ENCODE assay signal across 28 cellular contexts in genomic region chr2:110126086-110126773, GRCh38. TPM values are rescaled to one million over a fixed set of nuclear protein-coding genes. Genes with fewer than 3 reads are reported as not detected.
DNase-seq lines count a peak whose midpoint lies in the region; ATAC-seq and TF ChIP-seq lines count a peak whose summit lies in the region.
"Had no signal": no experiment of that assay in that cellular context is flagged by ENCODE, and none has a peak within 500 bp of the region (broad histone marks: within the 10 kb centered on the region; RNA-seq: fewer than 3 reads in every experiment).

No MANE protein-coding gene starts in this region.

- TF ChIP-seq RAD21 in Ishikawa (IDR thresholded peaks at IDR 0.05; ENCODE audit: low read depth) = no peak

- TF ChIP-seq CTCF in RWPE2 (IDR thresholded peaks at IDR 0.05; ENCODE audit: poor library complexity, severe bottlenecking) (no peak), fibroblast of the aortic adventitia (IDR thresholded peaks at IDR 0.05; ENCODE audit: insufficient read depth, low read length) (no peak)

- peaks cover 13% of the 10 kb centered on the region for H3K4me1 ChIP-seq in RWPE2 (ENCODE audit: insufficient read depth, poor library complexity, severe bottlenecking)
- H3K4me1 ChIP-seq: prostate gland, SJCRH30 had no signal

- no peaks in the 10 kb centered on the region for H3K27me3 ChIP-seq in RWPE2 (ENCODE audit: insufficient read depth, poor library complexity, severe bottlenecking)
- H3K27me3 ChIP-seq: hepatocyte, SJCRH30, suprapubic skin had no signal

- intact Hi-C loops in sciatic nerve (cut with DNase I) = no loop called here

- 0 out of 3 replicates have a peak, but pooled peaks have one; percentile 17 for ATAC-seq in RWPE2 (ENCODE audit: low read depth)
- no peak for ATAC-seq in sciatic nerve
- ATAC-seq: activated naive CD8-positive, alpha-beta T cell treated with anti-CD3 and anti-CD28 coated beads, Interleukin-2, amount 50 U/mL, for 24 hours; activated T-helper 17 cell treated with anti-CD3 and anti-CD28 coated beads, Interleukin-2, amount 50 U/mL, for 72 hours; GM12878; natural killer cell treated with Interleukin-12 subunit alpha and Interleukin-12 subunit beta and Interleukin-15 and Interleukin-18, amount 100 ng/mL, for 72 hours had no signal

- peak; percentile 76 for DNase-seq in DMS79 (lab: John Stamatoyannopoulos, UW)
- DNase-seq in RWPE2 (ENCODE audit: low spot score) = no peak
- DNase-seq in fibroblast of the aortic adventitia (ENCODE audit: low read depth) = peak; percentile 40
- DNase-seq in activated gamma-delta T cell treated with Interleukin-2 at 50 U/mL for 16 hours = no peak
- no peak for DNase-seq in sciatic nerve (ENCODE audit: low spot score)
- no peak for DNase-seq in activated CD8-positive, alpha-beta memory T cell treated with anti-CD3 and anti-CD28 coated beads, Interleukin-2, amount 50 U/mL, for 4 hours
- no peak for DNase-seq in NCI-H2227 treated with DMSO at 0.1 percent for 48 hours (lab: John Stamatoyannopoulos, UW)
- DNase-seq: activated CD4-positive, CD25-positive, alpha-beta regulatory T cell; activated naive CD8-positive, alpha-beta T cell treated with anti-CD3 and anti-CD28 coated beads, Interleukin-2, amount 50 U/mL, for 24 hours; AML-193; Caco-2; central memory CD4-positive, alpha-beta T cell; effector CD4-positive, alpha-beta T cell; GDM1; islet precursor cell; KBM-7; NCI-H1436; NCI-H524 treated with DMSO at 0.1 percent for 48 hours; SJCRH30; stimulated activated CD4-positive, alpha-beta T cell treated with anti-CD3 and anti-CD28 coated beads, Interleukin-12 subunit alpha, Interleukin-12 subunit beta, amount 100 ng/mL, for 4 hours had no signal

- no peak for TF ChIP-seq EP300 in Ishikawa (IDR thresholded peaks at IDR 0.05; ENCODE audit: borderline replicate concordance)

- peak overlapping the region; percentile 21 for H3K27ac ChIP-seq in RWPE2 (ENCODE audit: poor library complexity, severe bottlenecking)
- H3K27ac ChIP-seq: hepatocyte, SJCRH30, suprapubic skin had no signal

- no peak overlapping the region for H3K4me3 ChIP-seq in RWPE2 (ENCODE audit: severe bottlenecking)
- no peak overlapping the region for H3K4me3 ChIP-seq in fibroblast of the aortic adventitia (ENCODE audit: low read depth, low read length)
- H3K4me3 ChIP-seq: GM12878, hepatocyte, prostate gland, SJCRH30, suprapubic skin had no signal

- no peaks in the 10 kb centered on the region for H3K36me3 ChIP-seq in RWPE2 (ENCODE audit: low read depth)
- H3K36me3 ChIP-seq: prostate gland, SJCRH30, suprapubic skin had no signal

- H3K9me3 ChIP-seq in RWPE2 (ENCODE audit: severe bottlenecking) = no peaks in the 10 kb centered on the region
- H3K9me3 ChIP-seq: Caco-2, prostate gland, SJCRH30, suprapubic skin had no signal

TF ChIP-seq in Ishikawa, 13 proteins besides CTCF, POLR2A, EP300 and RAD21:
- TF ChIP-seq TEAD4 (IDR thresholded peaks at IDR 0.05) (no peak), EGR1 (IDR thresholded peaks at IDR 0.05) (peak; percentile 59)
TF ChIP-seq in Ishikawa: peak in this region for 1.

RNA-seq across cellular contexts. Expression of gene MALL, which starts 10.6 kb away (rescaled TPM):
- total RNA-seq in fibroblast of the aortic adventitia (ENCODE audit: low replicate concordance) (10.1 and 442 TPM in 2 replicates), sciatic nerve (24.1 TPM)
- total RNA-seq: natural killer cell treated with Interleukin-12 subunit alpha and Interleukin-12 subunit beta and Interleukin-15 and Interleukin-18, amount 100 ng/mL, for 72 hours; T-helper 2 cell treated with Interferon-gamma antibody and Interleukin-4, amounts not matched to agents 100 ng/mL and 5 ng/mL, for 36 hours had no signal

Comparison
In these comparisons a context has a peak if more than half of its experiments do, and no peak if none do; other contexts are left out.
1. DNase-seq: peak in DMS79 (single experiment) and fibroblast of the aortic adventitia (single experiment); none in RWPE2 (single experiment), activated gamma-delta T cell treated with Interleukin-2 at 50 U/mL for 16 hours (single experiment), sciatic nerve (single experiment), activated CD8-positive, alpha-beta memory T cell treated with anti-CD3 and anti-CD28 coated beads, Interleukin-2, amount 50 U/mL, for 4 hours (single experiment) and NCI-H2227 treated with DMSO at 0.1 percent for 48 hours (single experiment).